In the genomic region with DNA sequence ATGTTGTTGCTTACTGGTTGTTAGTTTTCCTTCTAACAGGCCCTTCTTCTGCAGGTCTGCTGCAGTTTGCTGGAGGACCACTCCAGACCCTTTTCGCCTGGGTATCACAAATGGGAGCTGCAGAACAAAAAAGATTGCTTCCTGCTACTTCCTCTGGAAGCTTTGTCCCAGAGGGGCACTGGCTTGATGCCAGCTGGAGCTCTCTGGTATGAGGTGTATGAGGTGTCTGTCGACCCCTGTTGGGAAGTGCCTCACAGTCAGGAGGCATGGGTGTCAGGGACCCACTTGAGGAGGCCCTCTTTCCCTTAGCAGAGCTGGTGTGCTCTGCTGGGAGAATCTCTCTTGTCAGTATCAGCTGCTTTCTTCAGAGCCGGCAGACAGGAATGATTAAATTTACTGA, we compare ENCODE assay signal across 38 cellular contexts.
"Had no signal": no experiment of that assay in that cellular context is flagged by ENCODE, and none has a peak within 500 bp of the region (broad histone marks: within the 10 kb centered on the region; RNA-seq: fewer than 3 reads in every experiment).

No MANE protein-coding gene starts in this region.

- H3K9me3 Mint-ChIP-seq: activated naive CD4-positive, alpha-beta T cell treated with anti-CD3 and anti-CD28 coated beads for 36 hours; activated naive CD4-positive, alpha-beta T cell treated with anti-CD3 and anti-CD28 coated beads, Interleukin-2, amount 10 ng/mL, durations not matched to agents 7 days and 5 days; activated naive CD4-positive, alpha-beta T cell treated with anti-CD3 and anti-CD28 coated beads, Interleukin-2, amount 50 U/mL, for 24 hours; activated naive CD8-positive, alpha-beta T cell treated with anti-CD3 and anti-CD28 coated beads, Interleukin-2, amount 50 U/mL, for 24 hours; activated T-cell treated with anti-CD3 and anti-CD28 coated beads, Interleukin-2, amount 50 U/mL, for 24 hours; activated T-cell treated with anti-CD3 and anti-CD28 coated beads, Interleukin-2, amount 50 U/mL, for 72 hours; activated T-helper 1 cell treated with anti-CD3 and anti-CD28 coated beads, Interleukin-12 subunit alpha, Interleukin-12 subunit beta, Interleukin-2, Interleukin-4 antibody, amounts not matched to agents 30 ng/mL and 10 ng/mL and 1 ng/mL, durations not matched to agents 14 hours and 24 hours and 36 hours; activated T-helper 2 cell treated with anti-CD3 and anti-CD28 coated beads, Interferon-gamma antibody, Interleukin-2, Interleukin-4, amounts not matched to agents 10 μg/mL and 5 μg/mL and 100 μg/mL, durations not matched to agents 14 hours and 24 hours and 36 hours had no signal

- DNase-seq: activated effector memory CD4-positive, alpha-beta T cell treated with anti-CD3 and anti-CD28 coated beads, Interleukin-2, amount 50 U/mL, for 16 hours; activated effector memory CD4-positive, alpha-beta T cell treated with Interleukin-2 at 50 U/mL for 16 hours; activated gamma-delta T cell; activated gamma-delta T cell treated with Interleukin-2 at 50 U/mL for 16 hours; activated naive CD4-positive, alpha-beta T cell; activated naive CD4-positive, alpha-beta T cell treated with anti-CD3 and anti-CD28 coated beads for 36 hours; activated naive CD4-positive, alpha-beta T cell treated with anti-CD3 and anti-CD28 coated beads, Interleukin-2, amount 10 ng/mL, durations not matched to agents 7 days and 5 days; activated naive CD4-positive, alpha-beta T cell treated with anti-CD3 and anti-CD28 coated beads, Interleukin-2, amount 50 U/mL, for 16 hours; activated naive CD4-positive, alpha-beta T cell treated with Interleukin-2 at 50 U/mL for 16 hours; activated naive CD8-positive, alpha-beta T cell treated with anti-CD3 and anti-CD28 coated beads for 36 hours; activated naive CD8-positive, alpha-beta T cell treated with anti-CD3 and anti-CD28 coated beads, Interleukin-2, amount 10 ng/mL, durations not matched to agents 7 days and 5 days; activated naive CD8-positive, alpha-beta T cell treated with anti-CD3 and anti-CD28 coated beads, Interleukin-2, amount 50 U/mL, for 24 hours; activated T-cell treated with anti-CD3 and anti-CD28 coated beads, Interleukin-2, amount 50 U/mL, for 1 hour; activated T-cell treated with anti-CD3 and anti-CD28 coated beads, Interleukin-2, amount 50 U/mL, for 24 hours; activated T-cell treated with anti-CD3 and anti-CD28 coated beads, Interleukin-2, amount 50 U/mL, for 4 hours; activated T-cell treated with anti-CD3 and anti-CD28 coated beads, Interleukin-2, amount 50 U/mL, for 48 hours; activated T-cell treated with anti-CD3 and anti-CD28 coated beads, Interleukin-2, amount 50 U/mL, for 72 hours; adrenal gland; amniotic stem cell; amygdala; anterior cingulate cortex; body of pancreas; brain microvascular endothelial cell; caudate nucleus; central memory CD4-positive, alpha-beta T cell; cerebellar nuclear complex had no signal

- H3K27ac Mint-ChIP-seq: activated naive CD4-positive, alpha-beta T cell treated with anti-CD3 and anti-CD28 coated beads for 36 hours; activated naive CD4-positive, alpha-beta T cell treated with anti-CD3 and anti-CD28 coated beads, Interleukin-2, amount 10 ng/mL, durations not matched to agents 7 days and 5 days; activated naive CD4-positive, alpha-beta T cell treated with anti-CD3 and anti-CD28 coated beads, Interleukin-2, amount 50 U/mL, for 24 hours; activated naive CD4-positive, alpha-beta T cell treated with anti-CD3 and anti-CD28 coated beads, Interleukin-2, amount 50 U/mL, for 72 hours; activated naive CD8-positive, alpha-beta T cell; activated naive CD8-positive, alpha-beta T cell treated with anti-CD3 and anti-CD28 coated beads for 36 hours; activated naive CD8-positive, alpha-beta T cell treated with anti-CD3 and anti-CD28 coated beads, Interleukin-2, amount 10 ng/mL, durations not matched to agents 7 days and 5 days; activated naive CD8-positive, alpha-beta T cell treated with anti-CD3 and anti-CD28 coated beads, Interleukin-2, amount 50 U/mL, for 24 hours; activated T-cell treated with anti-CD3 and anti-CD28 coated beads, Interleukin-2, amount 50 U/mL, for 24 hours; activated T-helper 1 cell treated with anti-CD3 and anti-CD28 coated beads, Interleukin-12 subunit alpha, Interleukin-12 subunit beta, Interleukin-2, Interleukin-4 antibody, amounts not matched to agents 30 ng/mL and 10 ng/mL and 1 ng/mL, durations not matched to agents 14 hours and 24 hours and 36 hours; activated T-helper 17 cell treated with anti-CD3 and anti-CD28 coated beads, Interleukin-2, amount 50 U/mL, for 72 hours; activated T-helper 2 cell treated with anti-CD3 and anti-CD28 coated beads, Interferon-gamma antibody, Interleukin-2, Interleukin-4, amounts not matched to agents 10 μg/mL and 5 μg/mL and 100 μg/mL, durations not matched to agents 14 hours and 24 hours and 36 hours; brain had no signal

- H3K4me3 ChIP-seq: adrenal gland, ascending aorta, body of pancreas, breast epithelium, cardiac muscle cell had no signal

- H3K9me3 ChIP-seq: adrenal gland, ascending aorta, body of pancreas had no signal

- H3K4me1 ChIP-seq: adrenal gland, body of pancreas, breast epithelium had no signal

- FAIRE-seq: bronchial epithelial cell had no signal

- H3K36me3 Mint-ChIP-seq: activated naive CD4-positive, alpha-beta T cell treated with anti-CD3 and anti-CD28 coated beads, Interleukin-2, amount 10 ng/mL, durations not matched to agents 7 days and 5 days; activated naive CD4-positive, alpha-beta T cell treated with anti-CD3 and anti-CD28 coated beads, Interleukin-2, amount 50 U/mL, for 24 hours; activated naive CD4-positive, alpha-beta T cell treated with anti-CD3 and anti-CD28 coated beads, Interleukin-2, amount 50 U/mL, for 72 hours; activated naive CD8-positive, alpha-beta T cell; activated naive CD8-positive, alpha-beta T cell treated with anti-CD3 and anti-CD28 coated beads for 36 hours; activated naive CD8-positive, alpha-beta T cell treated with anti-CD3 and anti-CD28 coated beads, Interleukin-2, amount 10 ng/mL, durations not matched to agents 7 days and 5 days; brain had no signal

- H3K27me3 Mint-ChIP-seq: activated naive CD4-positive, alpha-beta T cell treated with anti-CD3 and anti-CD28 coated beads, Interleukin-2, amount 10 ng/mL, durations not matched to agents 7 days and 5 days; activated naive CD8-positive, alpha-beta T cell; activated naive CD8-positive, alpha-beta T cell treated with anti-CD3 and anti-CD28 coated beads, Interleukin-2, amount 50 U/mL, for 24 hours; activated T-helper 17 cell treated with anti-CD3 and anti-CD28 coated beads, Interleukin-2, amount 50 U/mL, for 72 hours; central memory CD8-positive, alpha-beta T cell had no signal

- H3K4me3 Mint-ChIP-seq: activated naive CD4-positive, alpha-beta T cell treated with anti-CD3 and anti-CD28 coated beads for 36 hours; activated naive CD4-positive, alpha-beta T cell treated with anti-CD3 and anti-CD28 coated beads, Interleukin-2, amount 10 ng/mL, durations not matched to agents 7 days and 5 days; activated naive CD4-positive, alpha-beta T cell treated with anti-CD3 and anti-CD28 coated beads, Interleukin-2, amount 50 U/mL, for 24 hours; activated naive CD8-positive, alpha-beta T cell; activated naive CD8-positive, alpha-beta T cell treated with anti-CD3 and anti-CD28 coated beads for 36 hours; activated naive CD8-positive, alpha-beta T cell treated with anti-CD3 and anti-CD28 coated beads, Interleukin-2, amount 10 ng/mL, durations not matched to agents 7 days and 5 days; activated naive CD8-positive, alpha-beta T cell treated with anti-CD3 and anti-CD28 coated beads, Interleukin-2, amount 50 U/mL, for 24 hours; activated T-cell treated with anti-CD3 and anti-CD28 coated beads, Interleukin-2, amount 50 U/mL, for 24 hours; activated T-cell treated with anti-CD3 and anti-CD28 coated beads, Interleukin-2, amount 50 U/mL, for 4 hours; activated T-cell treated with anti-CD3 and anti-CD28 coated beads, Interleukin-2, amount 50 U/mL, for 72 hours; activated T-helper 1 cell treated with anti-CD3 and anti-CD28 coated beads, Interleukin-12 subunit alpha, Interleukin-12 subunit beta, Interleukin-2, Interleukin-4 antibody, amounts not matched to agents 30 ng/mL and 10 ng/mL and 1 ng/mL, durations not matched to agents 14 hours and 24 hours and 36 hours; activated T-helper 17 cell treated with anti-CD3 and anti-CD28 coated beads, Interleukin-2, amount 50 U/mL, for 72 hours; brain; central memory CD8-positive, alpha-beta T cell had no signal

- H3K4me1 Mint-ChIP-seq: activated naive CD4-positive, alpha-beta T cell treated with anti-CD3 and anti-CD28 coated beads, Interleukin-2, amount 10 ng/mL, durations not matched to agents 7 days and 5 days; activated naive CD4-positive, alpha-beta T cell treated with anti-CD3 and anti-CD28 coated beads, Interleukin-2, amount 50 U/mL, for 24 hours; activated naive CD8-positive, alpha-beta T cell treated with anti-CD3 and anti-CD28 coated beads for 36 hours; activated naive CD8-positive, alpha-beta T cell treated with anti-CD3 and anti-CD28 coated beads, Interleukin-2, amount 10 ng/mL, durations not matched to agents 7 days and 5 days; activated naive CD8-positive, alpha-beta T cell treated with anti-CD3 and anti-CD28 coated beads, Interleukin-2, amount 50 U/mL, for 24 hours; activated T-helper 17 cell treated with anti-CD3 and anti-CD28 coated beads, Interleukin-2, amount 50 U/mL, for 72 hours; brain; central memory CD8-positive, alpha-beta T cell had no signal

- H3K36me3 ChIP-seq: adrenal gland, ascending aorta, brain microvascular endothelial cell, breast epithelium, cardiac muscle cell had no signal

- H3K27ac ChIP-seq: adrenal gland, ascending aorta, body of pancreas, brain microvascular endothelial cell, breast epithelium, cardiac muscle cell had no signal
